ENCODE assay signal across 10 cellular contexts in the genomic region with DNA sequence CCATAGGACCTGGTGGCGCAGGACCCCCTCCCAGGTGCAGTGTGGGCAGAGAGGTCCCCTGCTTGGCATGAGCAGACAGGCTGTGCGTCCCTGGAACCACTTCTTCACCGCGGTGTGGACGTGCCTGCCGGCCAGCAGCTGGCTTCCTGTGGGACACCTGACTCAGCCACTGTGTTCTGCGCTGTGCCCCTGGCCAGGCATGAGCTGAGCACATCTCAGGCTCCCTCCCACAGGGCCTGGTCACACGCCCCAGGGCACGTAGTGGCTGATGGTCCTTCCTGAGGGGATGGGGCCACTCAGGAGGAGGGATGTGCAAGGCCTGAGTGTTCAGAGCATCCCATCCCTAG. TPM values are rescaled to one million over a fixed set of nuclear protein-coding genes. Genes with fewer than 3 reads are reported as not detected.
DNase-seq lines count a peak whose midpoint lies in the region; ATAC-seq lines count a peak whose summit lies in the region.
"Had no signal": no experiment of that assay in that cellular context is flagged by ENCODE, and none has a peak within 500 bp of the region (broad histone marks: within the 10 kb centered on the region; RNA-seq: fewer than 3 reads in every experiment).

No MANE protein-coding gene starts in this region.

- no peak overlapping the region for H3K4me3 ChIP-seq in H7 (ENCODE audit: insufficient read depth, low read depth, low read length)
- H3K4me3 ChIP-seq: GM23338 had no signal

- ATAC-seq in HG02759 (IDR thresholded peaks at IDR 0.05; ENCODE audit: unreplicated experiment) (no peak), HG03378 (IDR thresholded peaks at IDR 0.05; ENCODE audit: unreplicated experiment) (no peak)
- ATAC-seq: GM23338, T-helper 17 cell had no signal

- H3K27ac ChIP-seq in angular gyrus (ENCODE audit: low read depth, low read length) = peak overlapping the region; percentile 97

- no peaks in the 10 kb centered on the region; the same call in 1 of the 2 replicates for H3K27me3 ChIP-seq in H7 (ENCODE audit: control insufficient read depth, insufficient read depth, low read length)

- DNase-seq in COLO668 (lab: John Stamatoyannopoulos, UW; ENCODE audit: unreplicated experiment) = peak; percentile 28
- DNase-seq in cardiac septum (ENCODE audit: low spot score) = peak; percentile 88
- DNase-seq in retina = peak; percentile 25
- no peak for DNase-seq in superior temporal gyrus (ENCODE audit: extremely low spot score)
- no peak for DNase-seq in H7
- DNase-seq: T-helper 17 cell had no signal

- intact Hi-C loops in cardiac septum (cut with DNase I) = no loop called here

- H3K36me3 ChIP-seq in H7 (replicated peaks; ENCODE audit: control insufficient read depth, insufficient read depth, low read length) = no peaks in the 10 kb centered on the region; the same call in none of the 2 replicates

RNA-seq across cellular contexts. Expression of gene DEPP1, which starts 3.5 kb away (rescaled TPM):
- total RNA-seq in cardiac septum = 45.5 TPM
- total RNA-seq in H7 (2014; rRNA removed; shearing (Covaris generic)) = 0.28 and 1.2 TPM in 2 replicates

RNA-seq across cellular contexts. Expression of gene ZNF22, which starts 18.6 kb away (rescaled TPM):
- total RNA-seq in cardiac septum = 14.9 TPM
- total RNA-seq in H7 (2014; rRNA removed; shearing (Covaris generic)) = 20.2 and 23.1 TPM in 2 replicates

RNA-seq across cellular contexts. Expression of gene RASSF4, which starts 22.5 kb away (rescaled TPM):
- 47.5 TPM for total RNA-seq in cardiac septum
- total RNA-seq in H7 (2014; rRNA removed; shearing (Covaris generic)) = 9.1 and 13.6 TPM in 2 replicates

Comparison
In these comparisons a context has a peak if more than half of its experiments do, and no peak if none do; other contexts are left out.
1. DNase-seq: peak in COLO668 (single experiment), cardiac septum (single experiment) and retina (single experiment); none in superior temporal gyrus (single experiment) and H7 (single experiment).
2. RNA of gene DEPP1, which starts 3.5 kb away (total RNA-seq): 45.5 TPM in cardiac septum (single experiment); 0.28 to 1.2 TPM in H7; every median in the first group is over 10 times any median in the second.